Comparison of ENCODE assay signal across 2 cellular contexts in the genomic region with DNA sequence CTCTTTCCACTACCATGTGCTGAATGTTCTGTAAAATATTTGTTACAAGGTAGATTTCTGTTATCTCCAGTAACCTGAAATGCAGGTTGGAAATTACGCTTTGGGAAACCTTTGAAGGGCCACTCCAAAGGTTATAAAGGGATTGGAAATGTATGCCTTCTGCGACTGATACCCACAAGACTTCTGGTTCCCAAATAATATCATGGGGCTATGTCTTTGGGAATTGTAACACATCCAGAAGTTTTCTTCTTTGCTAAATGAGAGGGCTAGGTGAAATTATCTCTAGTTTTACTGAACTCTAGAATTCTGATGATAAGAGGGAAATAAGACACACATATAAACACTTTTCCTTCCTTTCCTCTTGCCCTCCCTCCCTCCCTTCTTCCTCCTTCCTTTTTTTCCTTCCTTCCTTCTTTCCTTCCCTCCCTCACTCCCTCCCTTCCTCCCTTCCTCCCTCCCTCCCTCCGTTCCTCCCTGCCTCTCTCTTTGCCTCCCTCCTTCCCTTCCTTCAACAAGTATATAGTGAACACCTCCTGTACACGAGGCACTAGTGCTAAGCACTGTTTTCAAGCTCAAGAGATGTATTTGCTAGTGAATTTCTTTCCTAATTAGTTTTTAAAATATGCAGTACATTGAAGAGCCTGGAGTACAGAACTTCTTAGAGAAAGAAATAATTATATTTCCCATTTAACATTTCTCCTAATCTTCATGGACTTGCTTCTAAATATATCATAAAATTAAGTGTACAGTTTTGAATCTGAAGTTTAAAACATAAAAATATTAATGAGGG.
TF ChIP-seq lines count a peak whose summit lies in the region.

No MANE protein-coding gene starts in this region.

TF ChIP-seq in HEK293, 187 proteins besides CTCF, POLR2A, EP300 and RAD21:
- TF ChIP-seq ZNF24 (tag by site-specific recombination; IDR thresholded peaks at IDR 0.05) (no peak), ZNF341 (tag by site-specific recombination; IDR thresholded peaks at IDR 0.05; ENCODE audit: low read depth) (peak; percentile 66), ZIC2 (tag by site-specific recombination; IDR thresholded peaks at IDR 0.05) (no peak), WT1 (tag by site-specific recombination; IDR thresholded peaks at IDR 0.05) (0 out of 2 replicates have a peak, but pooled peaks have one; percentile 27), HOXA7 (CRISPR knock-in tag; IDR thresholded peaks at IDR 0.05; ENCODE audit: borderline replicate concordance) (no peak), GLIS2 (tag by site-specific recombination; IDR thresholded peaks at IDR 0.05) (no peak)
TF ChIP-seq in HEK293: peak in this region for 2.

TF ChIP-seq in H1, 55 proteins besides CTCF, POLR2A, EP300 and RAD21:
- TF ChIP-seq, protein P1, sequence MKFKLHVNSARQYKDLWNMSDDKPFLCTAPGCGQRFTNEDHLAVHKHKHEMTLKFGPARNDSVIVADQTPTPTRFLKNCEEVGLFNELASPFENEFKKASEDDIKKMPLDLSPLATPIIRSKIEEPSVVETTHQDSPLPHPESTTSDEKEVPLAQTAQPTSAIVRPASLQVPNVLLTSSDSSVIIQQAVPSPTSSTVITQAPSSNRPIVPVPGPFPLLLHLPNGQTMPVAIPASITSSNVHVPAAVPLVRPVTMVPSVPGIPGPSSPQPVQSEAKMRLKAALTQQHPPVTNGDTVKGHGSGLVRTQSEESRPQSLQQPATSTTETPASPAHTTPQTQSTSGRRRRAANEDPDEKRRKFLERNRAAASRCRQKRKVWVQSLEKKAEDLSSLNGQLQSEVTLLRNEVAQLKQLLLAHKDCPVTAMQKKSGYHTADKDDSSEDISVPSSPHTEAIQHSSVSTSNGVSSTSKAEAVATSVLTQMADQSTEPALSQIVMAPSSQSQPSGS (IDR thresholded peaks at IDR 0.05; ENCODE audit: low read length): no peak
- TF ChIP-seq CHD2 (IDR thresholded peaks at IDR 0.05; ENCODE audit: low read length) (no peak), JUND (IDR thresholded peaks at IDR 0.05; ENCODE audit: low read length) (no peak), MAFK (IDR thresholded peaks at IDR 0.05; ENCODE audit: low read depth, low read length) (no peak), SIN3A (conservative IDR thresholded peaks at IDR 0.05 in 1 of 2, IDR thresholded peaks at IDR 0.05 in 1 of 2; ENCODE audit: low read depth in 1 of 2, low read length in 2 of 2) (no peak), RNF2 (IDR thresholded peaks at IDR 0.05; ENCODE audit: borderline replicate concordance, low read depth, low read length, missing control alignments, poor library complexity, severe bottlenecking) (no peak), TBP (IDR thresholded peaks at IDR 0.05; ENCODE audit: low read depth, low read length) (no peak)
- TF ChIP-seq, protein P2, sequence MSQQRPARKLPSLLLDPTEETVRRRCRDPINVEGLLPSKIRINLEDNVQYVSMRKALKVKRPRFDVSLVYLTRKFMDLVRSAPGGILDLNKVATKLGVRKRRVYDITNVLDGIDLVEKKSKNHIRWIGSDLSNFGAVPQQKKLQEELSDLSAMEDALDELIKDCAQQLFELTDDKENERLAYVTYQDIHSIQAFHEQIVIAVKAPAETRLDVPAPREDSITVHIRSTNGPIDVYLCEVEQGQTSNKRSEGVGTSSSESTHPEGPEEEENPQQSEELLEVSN (IDR thresholded peaks at IDR 0.05): no peak
